8 cellular contexts compared by ENCODE assay signal in genomic region chr1:1511533-1512285, GRCh38.
DNase-seq lines count a peak whose midpoint lies in the region; ATAC-seq and TF ChIP-seq lines count a peak whose summit lies in the region.

Gene ATAD3A, plus strand, starts transcription at chr1:1512162. Its CDS starts 107 bp downstream, at chr1:1512269.

- ATAC-seq in HG03378 (IDR thresholded peaks at IDR 0.05; ENCODE audit: unreplicated experiment) = peak; percentile 68

- DNase-seq in AG10803 (ENCODE audit: low read depth) (peak; percentile 98), NCI-H446 treated with DMSO at 0.1 percent for 48 hours (lab: John Stamatoyannopoulos, UW) (peak; percentile 95), iris pigment epithelial cell (ENCODE audit: low read depth) (peak; percentile 99)
- DNase-seq in activated CD4-positive, CD25-positive, alpha-beta regulatory T cell treated with anti-CD3 and anti-CD28 coated beads, Interleukin-2, amount 50 U/mL, for 16 hours (ENCODE audit: low read depth, low spot score) = peak; percentile 91
- peak; percentile 94 for DNase-seq in central memory CD4-positive, alpha-beta T cell
- peak; percentile 94 to 96 for DNase-seq in stimulated activated CD4-positive, alpha-beta T cell treated with anti-CD3 and anti-CD28 coated beads, Interleukin-12 subunit alpha, Interleukin-12 subunit beta, amount 100 ng/mL, for 24 hours (ENCODE audit: low read depth in 2 of 2)

- no peak for TF ChIP-seq CTCF in AG10803 (conservative IDR thresholded peaks at IDR 0.05; ENCODE audit: low read length)

- peak; percentile 74 for TF ChIP-seq POLR2A in GM19099 (IDR thresholded peaks at IDR 0.05; ENCODE audit: extremely low read depth, insufficient read length, low read depth)

- H3K4me3 ChIP-seq in AG10803 (ENCODE audit: low read length) = peak within 1 kb of the TSS; percentile 89

Comparison
In these comparisons a context has a peak if more than half of its experiments do, and no peak if none do; other contexts are left out.
1. Peak in every context shown above with its lines: DNase-seq, ATAC-seq and H3K4me3 ChIP-seq.